In genomic region chr6:153016846-153017245, GRCh38 we compare ENCODE assay signal across 10 cellular contexts.
"Had no signal": no experiment of that assay in that cellular context is flagged by ENCODE, and none has a peak within 500 bp of the region (broad histone marks: within the 10 kb centered on the region; RNA-seq: fewer than 3 reads in every experiment).

No MANE protein-coding gene starts in this region.

- H3K4me2 ChIP-seq: GM23338, KMS-11 had no signal

- DNase-seq: H9, HFFc6, IMR-90, KBM-7 had no signal

- FAIRE-seq: H1, H54, HTR-8/SVneo had no signal

- H2AFZ ChIP-seq: GM23338 had no signal

- ATAC-seq: GM23338, HCT116 had no signal

- H3K27ac ChIP-seq: KMS-11 had no signal

- H3K4me3 ChIP-seq: GM23338 had no signal

- H3K9ac ChIP-seq: KMS-11 had no signal
